In the genomic region with DNA sequence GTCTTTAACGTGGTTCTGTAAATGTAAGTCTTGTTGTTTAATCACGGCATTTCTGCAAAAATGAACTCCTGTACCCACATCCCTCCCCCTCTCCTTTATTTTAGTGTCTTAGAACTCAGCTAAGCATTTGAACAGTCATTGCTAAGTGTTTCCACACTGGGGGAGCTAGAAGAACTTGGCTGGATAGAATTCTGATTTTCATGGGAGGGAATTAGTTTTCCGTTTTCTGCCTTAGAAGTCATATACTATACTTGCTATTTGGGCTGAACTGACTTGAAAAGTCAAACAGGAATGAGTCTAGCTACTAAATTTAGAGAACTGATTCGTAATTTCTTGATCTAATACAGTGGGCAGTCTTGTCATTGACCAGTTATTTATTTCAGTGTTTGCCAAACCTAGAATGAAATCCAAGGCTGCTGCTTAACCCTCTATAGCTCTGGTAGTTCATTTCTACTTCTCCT, we compare ENCODE assay signal across 12 cellular contexts.
DNase-seq lines count a peak whose midpoint lies in the region; ATAC-seq and TF ChIP-seq lines count a peak whose summit lies in the region.
"Had no signal": no experiment of that assay in that cellular context is flagged by ENCODE, and none has a peak within 500 bp of the region (broad histone marks: within the 10 kb centered on the region; RNA-seq: fewer than 3 reads in every experiment).

No MANE protein-coding gene starts in this region.

- intact Hi-C loops in CD8-positive, alpha-beta T cell (cut with DNase I, micrococcal nuclease): no loop called here

- peak overlapping the region; percentile 84 for H3K4me3 Mint-ChIP-seq in HFFc6
- H3K4me3 Mint-ChIP-seq in CD8-positive, alpha-beta T cell: no peak overlapping the region
- H3K4me3 Mint-ChIP-seq: activated CD4-positive, alpha-beta T cell treated with anti-CD3 and anti-CD28 coated beads, Interleukin-2, amount 10 ng/mL, durations not matched to agents 24 days and 14 days had no signal

- H3K4me3 ChIP-seq in thoracic aorta: peak overlapping the region; percentile 65
- no peak overlapping the region for H3K4me3 ChIP-seq in CD8-positive, alpha-beta T cell (ENCODE audit: low read depth, low read length)
- H3K4me3 ChIP-seq: lung had no signal

- TF ChIP-seq CTCF in HFFc6 (IDR thresholded peaks at IDR 0.05) (no peak), thoracic aorta (IDR thresholded peaks at IDR 0.05) (no peak)
- TF ChIP-seq CTCF in CD8-positive, alpha-beta T cell (IDR thresholded peaks at IDR 0.05): no peak

- H3K36me3 Mint-ChIP-seq in HFFc6 (ENCODE audit: low read depth): no peaks in the 10 kb centered on the region
- H3K36me3 Mint-ChIP-seq in CD8-positive, alpha-beta T cell: no peaks in the 10 kb centered on the region

- no peaks in the 10 kb centered on the region for H3K9me3 Mint-ChIP-seq in HFFc6
- no peaks in the 10 kb centered on the region for H3K9me3 Mint-ChIP-seq in CD8-positive, alpha-beta T cell

- peak overlapping the region; percentile 75 to 82 for H3K27ac ChIP-seq in thoracic aorta
- no peak overlapping the region for H3K27ac ChIP-seq in CD8-positive, alpha-beta T cell (ENCODE audit: low read depth, low read length)

- ATAC-seq in thoracic aorta (ENCODE audit: insufficient number of reproducible peaks, low FRiP score, low read depth): no peak
- no peak for ATAC-seq in CD8-positive, alpha-beta T cell
- ATAC-seq in HG03565 (IDR thresholded peaks at IDR 0.05; ENCODE audit: unreplicated experiment): no peak

- CTCF ChIA-PET in CD8-positive, alpha-beta T cell (lab: Charles Lee): no interaction called here

- H3K27ac Mint-ChIP-seq in HFFc6: peak overlapping the region; percentile 75
- H3K27ac Mint-ChIP-seq in CD8-positive, alpha-beta T cell: no peak overlapping the region
- H3K27ac Mint-ChIP-seq: activated CD4-positive, alpha-beta T cell treated with anti-CD3 and anti-CD28 coated beads, Interleukin-2, amount 10 ng/mL, durations not matched to agents 24 days and 14 days had no signal

- peaks cover 63% of the 10 kb centered on the region for H3K4me1 Mint-ChIP-seq in HFFc6 (ENCODE audit: low read depth)
- no peaks in the 10 kb centered on the region for H3K4me1 Mint-ChIP-seq in CD8-positive, alpha-beta T cell (ENCODE audit: low read depth)

- H3K27me3 Mint-ChIP-seq in HFFc6 (ENCODE audit: insufficient read depth): no peaks in the 10 kb centered on the region; the same call in 1 of the 2 replicates
- peaks cover 4% of the 10 kb centered on the region for H3K27me3 Mint-ChIP-seq in CD8-positive, alpha-beta T cell (ENCODE audit: low read depth)

- H3K36me3 ChIP-seq in thoracic aorta: no peaks in the 10 kb centered on the region
- no peaks in the 10 kb centered on the region for H3K36me3 ChIP-seq in CD8-positive, alpha-beta T cell (ENCODE audit: insufficient read depth, low read length)

- peaks cover 34 to 61% of the 10 kb centered on the region in 2 donors for H3K4me1 ChIP-seq in thoracic aorta (ENCODE audit: control insufficient read depth in 1 of 2, low read depth in 2 of 2)
- no peaks in the 10 kb centered on the region for H3K4me1 ChIP-seq in CD8-positive, alpha-beta T cell (ENCODE audit: insufficient read depth, low read length)

- peak; percentile 36 for DNase-seq in HFFc6
- DNase-seq in fibroblast of gingiva (ENCODE audit: low read depth): peak; percentile 43
- peak; percentile 52 for DNase-seq in myocyte (ENCODE audit: low read depth)
- no peak for DNase-seq in thoracic aorta (ENCODE audit: low spot score)
- DNase-seq in CD8-positive, alpha-beta T cell: no peak
- no peak for DNase-seq in NCI-H345 treated with DMSO at 0.1 percent for 48 hours (lab: John Stamatoyannopoulos, UW; ENCODE audit: unreplicated experiment)
- no peak for DNase-seq in 8988T
- DNase-seq: activated CD4-positive, alpha-beta T cell treated with anti-CD3 and anti-CD28 coated beads, Interleukin-2, amount 10 ng/mL, durations not matched to agents 24 days and 14 days; NCI-H1694 treated with DMSO at 0.1 percent for 48 hours; SW 1271 had no signal

- POLR2A ChIA-PET in CD8-positive, alpha-beta T cell (lab: Charles Lee): no interaction called here

- H3K9me3 ChIP-seq in thoracic aorta: no peaks in the 10 kb centered on the region
- no peaks in the 10 kb centered on the region for H3K9me3 ChIP-seq in CD8-positive, alpha-beta T cell (ENCODE audit: low read length)

- no peaks in the 10 kb centered on the region for H3K27me3 ChIP-seq in thoracic aorta (replicated peaks; ENCODE audit: insufficient read depth)
- H3K27me3 ChIP-seq in CD8-positive, alpha-beta T cell (ENCODE audit: insufficient read depth, low read length): no peaks in the 10 kb centered on the region

Comparison
In these comparisons a context has a peak if more than half of its experiments do, and no peak if none do; other contexts are left out.
1. DNase-seq: peak in HFFc6 (single experiment), fibroblast of gingiva (single experiment) and myocyte (single experiment); none in thoracic aorta (single experiment), CD8-positive, alpha-beta T cell (0 of 7), NCI-H345 treated with DMSO at 0.1 percent for 48 hours (single experiment) and 8988T (single experiment).